ENCODE assay signal across 17 cellular contexts in the genomic region with DNA sequence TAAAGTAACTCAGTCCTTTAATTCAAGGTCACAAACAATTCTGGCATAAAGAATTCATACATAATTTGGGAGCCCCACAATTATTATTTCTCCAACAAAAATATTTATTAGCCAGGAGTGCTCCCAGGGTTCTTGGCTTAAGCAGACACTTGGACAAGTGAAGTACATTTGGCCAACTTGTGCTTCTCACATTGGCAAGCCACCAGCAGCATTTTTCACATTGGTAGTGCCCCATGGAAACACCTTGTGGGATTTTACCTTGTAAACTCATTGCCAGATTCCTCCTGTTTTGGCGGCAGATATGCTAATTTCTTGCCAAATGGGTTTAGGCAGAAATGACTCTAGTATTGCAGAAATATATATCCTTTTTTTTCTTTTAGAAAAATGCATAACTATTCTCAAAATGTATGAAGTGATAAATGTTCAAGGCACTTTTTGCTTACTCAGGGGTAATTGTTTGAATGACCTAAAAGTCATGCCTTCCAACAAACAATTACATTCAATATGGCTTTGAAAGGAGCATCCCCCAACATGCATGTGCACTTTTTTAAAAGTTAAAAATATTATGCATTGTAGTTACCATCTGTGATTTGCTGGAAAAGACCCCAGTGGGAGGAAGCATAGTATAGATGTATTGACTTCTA.
DNase-seq lines count a peak whose midpoint lies in the region; ATAC-seq, FAIRE-seq and TF ChIP-seq lines count a peak whose summit lies in the region.
"Had no signal": no experiment of that assay in that cellular context is flagged by ENCODE, and none has a peak within 500 bp of the region (broad histone marks: within the 10 kb centered on the region; RNA-seq: fewer than 3 reads in every experiment).

No MANE protein-coding gene starts in this region.

- H3K27ac Mint-ChIP-seq in activated CD4-positive, alpha-beta memory T cell treated with anti-CD3 and anti-CD28 coated beads, Interleukin-2, amount 10 ng/mL, durations not matched to agents 7 days and 5 days: no peak overlapping the region

- H3K23ac ChIP-seq in trophoblast cell (ENCODE audit: low read length): no peak overlapping the region

- H4K20me1 ChIP-seq in Loucy (ENCODE audit: insufficient read depth, low read length, poor library complexity, severe bottlenecking): no peaks in the 10 kb centered on the region
- no peaks in the 10 kb centered on the region for H4K20me1 ChIP-seq in K562 (replicated peaks; ENCODE audit: control insufficient read depth, insufficient read depth, low read length)
- H4K20me1 ChIP-seq: BLaER1 treated with 17β-estradiol and CSF1 and Interleukin-3, amounts not matched to agents 10 nM and 100 nM had no signal

- no peak for TF ChIP-seq CTCF in A549 (IDR thresholded peaks at IDR 0.05)
- TF ChIP-seq CTCF in Loucy (conservative IDR thresholded peaks at IDR 0.05; ENCODE audit: low read length): no peak
- no peak for TF ChIP-seq CTCF in K562 (IDR thresholded peaks at IDR 0.05 in 2 of 3, conservative IDR thresholded peaks at IDR 0.05 in 1 of 3; ENCODE audit: insufficient read depth in 2 of 3, low read depth in 1 of 3, low read length in 3 of 3)

- no peak overlapping the region for H4K8ac ChIP-seq in trophoblast cell (ENCODE audit: low read depth, low read length)

- H2BK12ac ChIP-seq in trophoblast cell (ENCODE audit: low read length): peak overlapping the region; percentile 40

- no peaks in the 10 kb centered on the region for H3K36me3 ChIP-seq in Loucy (ENCODE audit: insufficient read depth, low read length)
- no peaks in the 10 kb centered on the region for H3K36me3 ChIP-seq in K562 (ENCODE audit: control insufficient read depth, insufficient read depth, low read length)
- H3K36me3 ChIP-seq in trophoblast cell (ENCODE audit: control insufficient read depth in 1 of 2, insufficient read depth in 2 of 2, low read length in 2 of 2): no peaks in the 10 kb centered on the region
- H3K36me3 ChIP-seq: BLaER1 treated with 17β-estradiol and CSF1 and Interleukin-3, amounts not matched to agents 10 nM and 100 nM had no signal

- H3K4me1 Mint-ChIP-seq in activated CD4-positive, alpha-beta memory T cell treated with anti-CD3 and anti-CD28 coated beads, Interleukin-2, amount 10 ng/mL, durations not matched to agents 7 days and 5 days: no peaks in the 10 kb centered on the region

- no peaks in the 10 kb centered on the region for H3K27me3 Mint-ChIP-seq in activated CD4-positive, alpha-beta memory T cell treated with anti-CD3 and anti-CD28 coated beads, Interleukin-2, amount 10 ng/mL, durations not matched to agents 7 days and 5 days

- in situ Hi-C loops in K562 (cut with MboI): no loop called here

- no peak overlapping the region for H3K27ac ChIP-seq in A549
- H3K27ac ChIP-seq in K562 (ENCODE audit: extremely low read depth, low read depth, low read length): no peak overlapping the region
- H3K27ac ChIP-seq in trophoblast cell (ENCODE audit: low read depth, low read length): no peak overlapping the region
- H3K27ac ChIP-seq: BLaER1 treated with 17β-estradiol and CSF1 and Interleukin-3, amounts not matched to agents 10 nM and 100 nM had no signal

- H4K91ac ChIP-seq in trophoblast cell (ENCODE audit: low read depth, low read length): no peak overlapping the region

- H3K27me3 ChIP-seq in Loucy (ENCODE audit: insufficient read depth, low read length, poor library complexity, severe bottlenecking) (no peaks in the 10 kb centered on the region), K562 (ENCODE audit: control insufficient read depth in 2 of 2, insufficient read depth in 2 of 2, low read length in 2 of 2) (no peaks in the 10 kb centered on the region), trophoblast cell (ENCODE audit: insufficient read depth, low read length) (no peaks in the 10 kb centered on the region)
- H3K27me3 ChIP-seq: BLaER1 treated with 17β-estradiol and CSF1 and Interleukin-3, amounts not matched to agents 10 nM and 100 nM had no signal

- H2BK120ac ChIP-seq in trophoblast cell (ENCODE audit: insufficient read depth, low read length, poor library complexity): no peak overlapping the region

- no peaks in the 10 kb centered on the region for H3F3A ChIP-seq in Loucy (ENCODE audit: low read depth)

- H2AK5ac ChIP-seq in trophoblast cell (ENCODE audit: low read length): no peak overlapping the region

- H3K4me3 Mint-ChIP-seq in activated CD4-positive, alpha-beta memory T cell treated with anti-CD3 and anti-CD28 coated beads, Interleukin-2, amount 10 ng/mL, durations not matched to agents 7 days and 5 days: no peak overlapping the region

- BruUV-seq in K562 (replicated peaks; lab: Mats Ljungman, UMichigan): no TSS peak

- intact Hi-C loops in K562 (cut with micrococcal nuclease): no loop called here

- no peaks in the 10 kb centered on the region for H3K9me3 Mint-ChIP-seq in activated CD4-positive, alpha-beta memory T cell treated with anti-CD3 and anti-CD28 coated beads, Interleukin-2, amount 10 ng/mL, durations not matched to agents 7 days and 5 days

- H3K9ac ChIP-seq in Loucy (ENCODE audit: low read depth, low read length, poor library complexity, severe bottlenecking) (no peak overlapping the region), K562 (ENCODE audit: insufficient read depth in 1 of 2, low read depth in 2 of 2, low read length in 2 of 2) (no peak overlapping the region), trophoblast cell (ENCODE audit: low read length) (no peak overlapping the region)
- H3K9ac ChIP-seq: BLaER1 treated with 17β-estradiol and CSF1 and Interleukin-3, amounts not matched to agents 10 nM and 100 nM had no signal

- H3K4me3 ChIP-seq in A549 (no peak overlapping the region), Loucy (ENCODE audit: low read length, poor library complexity, severe bottlenecking) (no peak overlapping the region), K562 (no peak overlapping the region), trophoblast cell (ENCODE audit: low read depth, low read length) (no peak overlapping the region)
- H3K4me3 ChIP-seq: BLaER1 treated with 17β-estradiol and CSF1 and Interleukin-3, amounts not matched to agents 10 nM and 100 nM had no signal

- FAIRE-seq in A549 (lab: Jason Lieb, UNC): no peak
- no peak for FAIRE-seq in K562 (lab: Jason Lieb, UNC)
- FAIRE-seq: GM12891 had no signal

- no peak overlapping the region for H3K14ac ChIP-seq in trophoblast cell (ENCODE audit: low read length)

- no peak overlapping the region for H3K4me2 ChIP-seq in A549
- peak overlapping the region; percentile 7 for H3K4me2 ChIP-seq in Loucy (ENCODE audit: low read depth, low read length, poor library complexity, severe bottlenecking)
- H3K4me2 ChIP-seq in K562 (ENCODE audit: insufficient read depth, low read length): no peak overlapping the region
- no peak overlapping the region for H3K4me2 ChIP-seq in trophoblast cell (ENCODE audit: low read length)
- H3K4me2 ChIP-seq: BLaER1 treated with 17β-estradiol and CSF1 and Interleukin-3, amounts not matched to agents 10 nM and 100 nM had no signal

- H3K79me2 ChIP-seq in Loucy (ENCODE audit: insufficient read depth, low read length): no peaks in the 10 kb centered on the region
- no peaks in the 10 kb centered on the region for H3K79me2 ChIP-seq in K562 (ENCODE audit: control insufficient read depth, insufficient read depth, low read length)
- H3K79me2 ChIP-seq in trophoblast cell (ENCODE audit: control insufficient read depth, insufficient read depth, low read length, poor library complexity): no peaks in the 10 kb centered on the region

- no peak overlapping the region for H2BK5ac ChIP-seq in trophoblast cell (ENCODE audit: low read depth, low read length, poor library complexity)

- H3K4me1 ChIP-seq in A549: no peaks in the 10 kb centered on the region
- H3K4me1 ChIP-seq in Loucy (ENCODE audit: insufficient read depth, low read length, poor library complexity, severe bottlenecking): peaks cover 37% of the 10 kb centered on the region
- H3K4me1 ChIP-seq in K562 (replicated peaks in 1 of 2; ENCODE audit: control insufficient read depth in 2 of 2, insufficient read depth in 2 of 2, low read length in 2 of 2): no peaks in the 10 kb centered on the region
- peaks cover 2 to 5% of the 10 kb centered on the region in 2 experiments for H3K4me1 ChIP-seq in trophoblast cell (ENCODE audit: control insufficient read depth in 1 of 2, insufficient read depth in 2 of 2, low read length in 2 of 2)

- no peak overlapping the region for H3K18ac ChIP-seq in trophoblast cell (ENCODE audit: low read length)

- TF ChIP-seq RAD21 in A549 (conservative IDR thresholded peaks at IDR 0.05 in 1 of 2, IDR thresholded peaks at IDR 0.05 in 1 of 2) (no peak), K562 (CRISPR knock-in tag; conservative IDR thresholded peaks at IDR 0.05 in 1 of 2, IDR thresholded peaks at IDR 0.05 in 1 of 2) (no peak)

- H4K12ac ChIP-seq in trophoblast cell (ENCODE audit: low read depth, low read length): no peak overlapping the region

- POLR2A ChIA-PET in A549 (lab: Yijun Ruan, JAX): no interaction called here
- POLR2A ChIA-PET in K562 (lab: Yijun Ruan, JAX): no interaction called here
- POLR2A ChIA-PET in activated CD4-positive, alpha-beta memory T cell treated with anti-CD3 and anti-CD28 coated beads, Interleukin-2, amount 10 ng/mL, durations not matched to agents 7 days and 5 days (lab: Charles Lee): no interaction called here

- H3K4ac ChIP-seq in trophoblast cell (ENCODE audit: low read depth, low read length): no peak overlapping the region

- TF ChIP-seq POLR2A in A549 (IDR thresholded peaks at IDR 0.05; ENCODE audit: low read length): no peak
- no peak for TF ChIP-seq POLR2A in K562 (conservative IDR thresholded peaks at IDR 0.05)

- CTCF ChIA-PET in A549 (lab: Yijun Ruan, JAX): interaction anchor here (1.1 kb wide), 1 partner anchor 29 kb away, joined by 3 read pairs; no protein-coding TSS in a partner anchor
- CTCF ChIA-PET in K562 (lab: Yijun Ruan, JAX; ENCODE audit: low intra/inter-chr PET ratio): no interaction called here
- CTCF ChIA-PET in activated CD4-positive, alpha-beta memory T cell treated with anti-CD3 and anti-CD28 coated beads, Interleukin-2, amount 10 ng/mL, durations not matched to agents 7 days and 5 days (lab: Charles Lee): no interaction called here

- H2AFZ ChIP-seq in Loucy (ENCODE audit: low read length): no peak overlapping the region
- H2AFZ ChIP-seq in K562 (ENCODE audit: low read depth, low read length): no peak overlapping the region
- no peak overlapping the region for H2AFZ ChIP-seq in trophoblast cell (ENCODE audit: insufficient read depth, low read length, poor library complexity)

- TF ChIP-seq EP300 in A549 (IDR thresholded peaks at IDR 0.05) (no peak), K562 (IDR thresholded peaks at IDR 0.05; ENCODE audit: low read length) (no peak)

- H3K36me3 Mint-ChIP-seq in activated CD4-positive, alpha-beta memory T cell treated with anti-CD3 and anti-CD28 coated beads, Interleukin-2, amount 10 ng/mL, durations not matched to agents 7 days and 5 days (ENCODE audit: low read depth): no peaks in the 10 kb centered on the region

- no peaks in the 10 kb centered on the region for H3K79me1 ChIP-seq in trophoblast cell (ENCODE audit: low read length)

- no peaks in the 10 kb centered on the region for H3K9me2 ChIP-seq in Loucy (replicated peaks; ENCODE audit: low read depth, low read length)

- DNase-seq in A549 (ENCODE audit: low read depth in 1 of 2, low spot score in 1 of 2) (no peak), K562 (ENCODE audit: extremely low read depth in 1 of 4, low spot score in 3 of 4) (no peak), trophoblast cell (no peak), AG20443 (ENCODE audit: low spot score) (no peak)
- DNase-seq in activated CD4-positive, alpha-beta memory T cell treated with anti-CD3 and anti-CD28 coated beads, Interleukin-2, amount 10 ng/mL, durations not matched to agents 7 days and 5 days: no peak
- DNase-seq: 8988T, GF-D8, NCI-H1417 treated with DMSO at 0.1 percent for 48 hours, NCI-H2029, NCI-H2171, NCI-H510A treated with DMSO at 0.1 percent for 48 hours, SHP77 treated with DMSO at 0.1 percent for 48 hours had no signal

- ATAC-seq in A549 (no peak), K562 (no peak), GM21390 (IDR thresholded peaks at IDR 0.05; ENCODE audit: unreplicated experiment) (no peak), HG03025 (IDR thresholded peaks at IDR 0.05; ENCODE audit: low FRiP score, unreplicated experiment) (no peak)

- H3K9me3 ChIP-seq in A549 (no peaks in the 10 kb centered on the region), Loucy (ENCODE audit: insufficient read depth, low read depth, low read length) (no peaks in the 10 kb centered on the region), K562 (replicated peaks; ENCODE audit: control insufficient read depth, insufficient read depth, low read depth, low read length) (no peaks in the 10 kb centered on the region), trophoblast cell (ENCODE audit: insufficient read depth, low read depth, low read length) (no peaks in the 10 kb centered on the region)
- H3K9me3 ChIP-seq: BLaER1 treated with 17β-estradiol and CSF1 and Interleukin-3, amounts not matched to agents 10 nM and 100 nM had no signal

- 86% methylated on average over 1 of the region's 1 CpG for WGBS in A549 (ENCODE audit: missing lambda C conversion rate)
- WGBS in K562 (ENCODE audit: insufficient coverage, low coverage, missing lambda C conversion rate): 0% methylated on average over 1 of the region's 1 CpG
- no CpG with 5 or more reads among the region's 1 CpG for WGBS in trophoblast cell (ENCODE audit: extremely low coverage, insufficient coverage, insufficient read length)

- no peaks in the 10 kb centered on the region for H3K9me1 ChIP-seq in K562 (ENCODE audit: control insufficient read depth, insufficient read depth, low read length)

Comparison
In these comparisons a context has a peak if more than half of its experiments do, and no peak if none do; other contexts are left out.
1. Of the 35 proteins assayed by ChIP-seq in both K562 and A549: peak only in K562: none; only in A549: none; in both: MAFK; in neither: 34.